Comparison of ENCODE assay signal across 8 cellular contexts in genomic region chr3:193190387-193190786, GRCh38. TPM values are rescaled to one million over a fixed set of nuclear protein-coding genes. Genes with fewer than 3 reads are reported as not detected.
DNase-seq lines count a peak whose midpoint lies in the region; ATAC-seq and TF ChIP-seq lines count a peak whose summit lies in the region.

No MANE protein-coding gene starts in this region.

- no peaks in the 10 kb centered on the region for H3K9me3 ChIP-seq in esophagus muscularis mucosa
- H3K9me3 ChIP-seq in gastrocnemius medialis = no peaks in the 10 kb centered on the region
- H3K9me3 ChIP-seq in CD4-positive, alpha-beta memory T cell (ENCODE audit: control insufficient read depth in 1 of 2, low read length in 2 of 2) = no peaks in the 10 kb centered on the region
- H3K9me3 ChIP-seq in ovary = no peaks in the 10 kb centered on the region

- H3K36me3 Mint-ChIP-seq in CD4-positive, alpha-beta memory T cell = no peaks in the 10 kb centered on the region

- no peaks in the 10 kb centered on the region for H3K27me3 ChIP-seq in esophagus muscularis mucosa
- no peaks in the 10 kb centered on the region for H3K27me3 ChIP-seq in gastrocnemius medialis
- no peaks in the 10 kb centered on the region for H3K27me3 ChIP-seq in CD4-positive, alpha-beta memory T cell (ENCODE audit: insufficient read depth, low read length)
- H3K27me3 ChIP-seq in ovary = no peaks in the 10 kb centered on the region

- TF ChIP-seq EP300 in esophagus muscularis mucosa (IDR thresholded peaks at IDR 0.05) (no peak), ovary (IDR thresholded peaks at IDR 0.05) (no peak)

- intact Hi-C loops in Right ventricle myocardium superior (cut with DNase I) = no loop called here
- intact Hi-C loops in left ventricle myocardium superior (cut with micrococcal nuclease) = no loop called here
- intact Hi-C loops in esophagus muscularis mucosa (cut with DNase I) = no loop called here
- intact Hi-C loops in gastrocnemius medialis (cut with DNase I; ENCODE audit: low total_unique reads) = loop anchor here (2.0 to 5.0 kb wide), 2 partner anchors 52 to 382 kb away; partner anchors contain the start of gene PLAAT1
- intact Hi-C loops in CD4-positive, alpha-beta memory T cell (cut with micrococcal nuclease) = no loop called here
- intact Hi-C loops in ovary (cut with DNase I) = loop anchor here in 1 of 4 donors (10.0 kb wide), 1 partner anchor 906 kb away; no protein-coding TSS in a partner anchor

- peaks cover 0 to 2% of the 10 kb centered on the region in 2 donors for H3K27me3 Mint-ChIP-seq in CD4-positive, alpha-beta memory T cell

- no peak overlapping the region for H3K4me3 Mint-ChIP-seq in CD4-positive, alpha-beta memory T cell

- CTCF ChIA-PET in CD4-positive, alpha-beta memory T cell (lab: Charles Lee; ENCODE audit: partially characterized antibody) = no interaction called here

- POLR2A ChIA-PET in CD4-positive, alpha-beta memory T cell (lab: Charles Lee; ENCODE audit: partially characterized antibody) = no interaction called here

- DNase-seq in Right ventricle myocardium superior = no peak
- no peak for DNase-seq in left ventricle myocardium superior
- peak; percentile 98 for DNase-seq in NCI-H82 (lab: John Stamatoyannopoulos, UW)
- no peak for DNase-seq in esophagus muscularis mucosa (ENCODE audit: extremely low spot score)
- peak in 1 of 2 donors; percentile 26 for DNase-seq in gastrocnemius medialis
- no peak for DNase-seq in CD4-positive, alpha-beta memory T cell
- DNase-seq in ovary = no peak

- in situ Hi-C loops in gastrocnemius medialis (cut with MboI; ENCODE audit: low sequenced_read_pairs in 4 of 4) = loop anchor here in 2 of 4 donors (10.0 to 25.0 kb wide), 2 partner anchors 372 to 374 kb away; partner anchors contain the start of gene ATP13A4 (in 1 of the 2)

- H3K36me3 ChIP-seq in esophagus muscularis mucosa (no peaks in the 10 kb centered on the region), gastrocnemius medialis (no peaks in the 10 kb centered on the region), ovary (no peaks in the 10 kb centered on the region)
- no peaks in the 10 kb centered on the region for H3K36me3 ChIP-seq in CD4-positive, alpha-beta memory T cell (ENCODE audit: insufficient read depth, low read length)

- no peak for TF ChIP-seq POLR2A in esophagus muscularis mucosa (IDR thresholded peaks at IDR 0.05; ENCODE audit: low read depth)
- no peak for TF ChIP-seq POLR2A in gastrocnemius medialis (IDR thresholded peaks at IDR 0.05)
- no peak for TF ChIP-seq POLR2A in ovary (IDR thresholded peaks at IDR 0.05)

- H3K27ac ChIP-seq in esophagus muscularis mucosa (replicated peaks in 1 of 4) (no peak overlapping the region), gastrocnemius medialis (no peak overlapping the region), ovary (no peak overlapping the region)
- no peak overlapping the region for H3K27ac ChIP-seq in CD4-positive, alpha-beta memory T cell (ENCODE audit: low read depth, low read length)

- H3K4me1 Mint-ChIP-seq in CD4-positive, alpha-beta memory T cell = no peaks in the 10 kb centered on the region

- H3K4me1 ChIP-seq in esophagus muscularis mucosa (no peaks in the 10 kb centered on the region), gastrocnemius medialis (peaks cover 0 to 5% of the 10 kb centered on the region in 2 donors), ovary (ENCODE audit: insufficient read depth) (no peaks in the 10 kb centered on the region)
- no peaks in the 10 kb centered on the region for H3K4me1 ChIP-seq in CD4-positive, alpha-beta memory T cell (ENCODE audit: insufficient read depth, low read length)

- peaks cover 0 to 2% (median 0%) of the 10 kb centered on the region in 8 donors for H3K9me3 Mint-ChIP-seq in CD4-positive, alpha-beta memory T cell

- H3K4me3 ChIP-seq in esophagus muscularis mucosa (no peak overlapping the region), gastrocnemius medialis (no peak overlapping the region), ovary (no peak overlapping the region)
- H3K4me3 ChIP-seq in CD4-positive, alpha-beta memory T cell (ENCODE audit: low read length in 2 of 2) = no peak overlapping the region

- TF ChIP-seq CTCF in esophagus muscularis mucosa (IDR thresholded peaks at IDR 0.05) = peak in 2 of 3 experiments; percentile 21 to 25
- TF ChIP-seq CTCF in gastrocnemius medialis (IDR thresholded peaks at IDR 0.05 in 4 of 5, conservative IDR thresholded peaks at IDR 0.05 in 1 of 5) = peak; percentile 32 to 55 (median 37)
- no peak for TF ChIP-seq CTCF in ovary (IDR thresholded peaks at IDR 0.05)

- no peak overlapping the region for H3K27ac Mint-ChIP-seq in CD4-positive, alpha-beta memory T cell

- ATAC-seq in Right ventricle myocardium superior (ENCODE audit: poor library complexity) = peak; percentile 43
- ATAC-seq in left ventricle myocardium superior = no peak
- ATAC-seq in HG03280 (IDR thresholded peaks at IDR 0.05; ENCODE audit: unreplicated experiment) = peak; percentile 75
- peak; percentile 58 to 95 for ATAC-seq in gastrocnemius medialis

RNA-seq across cellular contexts. Expression of gene PLAAT1, which starts 50.6 kb away (rescaled TPM):
- 4.5 TPM for total RNA-seq in Right ventricle myocardium superior
- total RNA-seq in left ventricle myocardium superior = 4.9 TPM
- total RNA-seq in esophagus muscularis mucosa = 1 to 10 TPM in 1 of 4 donors, under 1 TPM in 2, not detected in 1; 0.84 to 1.3 (median 0.99) TPM
- 10 to 100 TPM in 3 of 4 donors, 1 to 10 TPM in 1; 6.8 to 25.0 (median 18.8) TPM for total RNA-seq in gastrocnemius medialis
- total RNA-seq in CD4-positive, alpha-beta memory T cell = not detected
- polyA plus RNA-seq in CD4-positive, alpha-beta memory T cell = not detected
- total RNA-seq in ovary = 1 to 10 TPM in 1 of 7 donors, under 1 TPM in 4, not detected in 2; 0.54 to 1.8 (median 0.72) TPM
- 1 to 10 TPM in 1 of 2 donors, under 1 TPM in 1; 0.18 to 1.9 TPM for polyA plus RNA-seq in ovary

Comparison
In these comparisons a context has a peak if more than half of its experiments do, and no peak if none do; other contexts are left out.
1. CTCF ChIP-seq: peak in esophagus muscularis mucosa (2 of 3) and gastrocnemius medialis (5 of 5); none in ovary (0 of 3).